9 cellular contexts compared by ENCODE assay signal in the genomic region with DNA sequence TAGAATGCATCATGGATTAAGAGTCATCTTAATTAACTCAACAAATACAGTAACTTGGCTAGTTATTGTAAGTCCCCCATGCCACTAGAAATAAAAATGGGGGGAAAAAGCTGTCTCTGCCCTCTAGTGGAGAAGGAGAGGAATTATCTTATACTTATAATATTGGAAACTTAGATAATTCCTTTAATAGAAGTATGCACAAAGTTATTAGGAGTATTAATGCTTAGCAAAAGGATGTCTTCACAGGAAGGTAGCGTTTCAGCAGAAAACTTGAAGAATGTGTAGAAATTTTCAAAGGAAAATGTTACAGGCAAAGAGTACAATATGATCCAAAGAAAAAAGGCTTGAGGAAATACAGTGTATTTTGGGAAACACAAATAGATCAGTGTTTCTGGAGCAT. TPM values are rescaled to one million over a fixed set of nuclear protein-coding genes. Genes with fewer than 3 reads are reported as not detected.
DNase-seq lines count a peak whose midpoint lies in the region; ATAC-seq and TF ChIP-seq lines count a peak whose summit lies in the region.
"Had no signal": no experiment of that assay in that cellular context is flagged by ENCODE, and none has a peak within 500 bp of the region (broad histone marks: within the 10 kb centered on the region; RNA-seq: fewer than 3 reads in every experiment).

No MANE protein-coding gene starts in this region.

- no peak overlapping the region for H3K27ac Mint-ChIP-seq in CD4-positive, alpha-beta T cell
- H3K27ac Mint-ChIP-seq in activated CD4-positive, alpha-beta memory T cell treated with anti-CD3 and anti-CD28 coated beads for 36 hours = no peak overlapping the region

- H3K4me1 Mint-ChIP-seq in CD4-positive, alpha-beta T cell (ENCODE audit: low read depth) = no peaks in the 10 kb centered on the region
- H3K4me1 Mint-ChIP-seq in activated CD4-positive, alpha-beta memory T cell treated with anti-CD3 and anti-CD28 coated beads for 36 hours (ENCODE audit: low read depth) = no peaks in the 10 kb centered on the region

- H3K4me3 Mint-ChIP-seq in CD4-positive, alpha-beta T cell = no peak overlapping the region
- no peak overlapping the region for H3K4me3 Mint-ChIP-seq in activated CD4-positive, alpha-beta memory T cell treated with anti-CD3 and anti-CD28 coated beads for 36 hours

- no peak overlapping the region for H3K4me3 ChIP-seq in HL-60 (replicated peaks; ENCODE audit: insufficient read depth, low read length)

- H3K9me3 Mint-ChIP-seq in CD4-positive, alpha-beta T cell = no peaks in the 10 kb centered on the region
- H3K9me3 Mint-ChIP-seq in activated CD4-positive, alpha-beta memory T cell treated with anti-CD3 and anti-CD28 coated beads for 36 hours = no peaks in the 10 kb centered on the region

- H3K27ac ChIP-seq in CD4-positive, alpha-beta T cell (ENCODE audit: low read depth, low read length) = no peak overlapping the region
- H3K27ac ChIP-seq in HL-60 (replicated peaks) = no peak overlapping the region

- TF ChIP-seq CTCF in CD4-positive, alpha-beta T cell (IDR thresholded peaks at IDR 0.05) = peak; percentile 81
- peak; percentile 15 for TF ChIP-seq CTCF in HL-60 (IDR thresholded peaks at IDR 0.05; ENCODE audit: insufficient read depth, low read length)

- no peak for DNase-seq in CD4-positive, alpha-beta T cell
- DNase-seq in HL-60 (ENCODE audit: low read depth in 1 of 2, low spot score in 1 of 2) = no peak
- DNase-seq in SW480 (ENCODE audit: low spot score) = peak; percentile 47
- DNase-seq in iPS-NIHi11 (ENCODE audit: low spot score) = peak; percentile 49
- no peak for DNase-seq in effector CD4-positive, alpha-beta T cell
- no peak for DNase-seq in UCSD-AML1 (lab: John Stamatoyannopoulos, UW; ENCODE audit: unreplicated experiment)
- no peak for DNase-seq in activated CD4-positive, alpha-beta memory T cell treated with anti-CD3 and anti-CD28 coated beads for 36 hours

- H3K27me3 Mint-ChIP-seq in CD4-positive, alpha-beta T cell = peaks cover 6% of the 10 kb centered on the region
- no peaks in the 10 kb centered on the region for H3K27me3 Mint-ChIP-seq in activated CD4-positive, alpha-beta memory T cell treated with anti-CD3 and anti-CD28 coated beads for 36 hours

- POLR2A ChIA-PET in CD4-positive, alpha-beta T cell (lab: Charles Lee) = interaction anchor here (2.0 kb wide), 1 partner anchor 33 kb away, joined by 5 read pairs; no protein-coding TSS in a partner anchor
- POLR2A ChIA-PET in activated CD4-positive, alpha-beta memory T cell treated with anti-CD3 and anti-CD28 coated beads for 36 hours (lab: Charles Lee) = no interaction called here

- no peaks in the 10 kb centered on the region for H3K27me3 ChIP-seq in CD4-positive, alpha-beta T cell (ENCODE audit: control insufficient read depth, insufficient read depth, low read length)
- no peaks in the 10 kb centered on the region for H3K27me3 ChIP-seq in HL-60 (ENCODE audit: insufficient read depth, poor library complexity, severe bottlenecking)

- CTCF ChIA-PET in CD4-positive, alpha-beta T cell (lab: Charles Lee) = interaction anchor here (1.0 to 1.7 kb wide), 3 partner anchors 20 to 68 kb away, joined by 3 to 4 read pairs (median 3); partner anchors contain the start of gene OR5AU1
- CTCF ChIA-PET in activated CD4-positive, alpha-beta memory T cell treated with anti-CD3 and anti-CD28 coated beads for 36 hours (lab: Charles Lee) = interaction anchor here (0.7 to 3.3 kb wide), 10 partner anchors 8 to 121 kb away, joined by 3 to 20 read pairs (median 4); no protein-coding TSS in a partner anchor

- H3K9me3 ChIP-seq in CD4-positive, alpha-beta T cell (ENCODE audit: control insufficient read depth, low read length) = no peaks in the 10 kb centered on the region

- intact Hi-C loops in CD4-positive, alpha-beta T cell (cut with DNase I, micrococcal nuclease) = no loop called here
- intact Hi-C loops in activated CD4-positive, alpha-beta memory T cell treated with anti-CD3 and anti-CD28 coated beads for 36 hours (cut with micrococcal nuclease) = loop anchor here (1.0 kb wide), 1 partner anchor 122 kb away; no protein-coding TSS in a partner anchor

- H3K36me3 Mint-ChIP-seq in CD4-positive, alpha-beta T cell (ENCODE audit: low read depth) = no peaks in the 10 kb centered on the region
- no peaks in the 10 kb centered on the region for H3K36me3 Mint-ChIP-seq in activated CD4-positive, alpha-beta memory T cell treated with anti-CD3 and anti-CD28 coated beads for 36 hours

- no peak for ATAC-seq in CD4-positive, alpha-beta T cell (ENCODE audit: poor library complexity)
- no peak for ATAC-seq in HG03039 (IDR thresholded peaks at IDR 0.05; ENCODE audit: unreplicated experiment)

RNA-seq across cellular contexts. Expression of gene OR5AU1, which starts 19.8 kb away (rescaled TPM):
- total RNA-seq in CD4-positive, alpha-beta T cell = not detected
- not detected for total RNA-seq in activated CD4-positive, alpha-beta memory T cell treated with anti-CD3 and anti-CD28 coated beads for 36 hours
- total RNA-seq: HT1080 had no signal

RNA-seq across cellular contexts. Expression of gene TMEM253, which starts 35.2 kb away (rescaled TPM):
- total RNA-seq in CD4-positive, alpha-beta T cell = not detected
- not detected for total RNA-seq in activated CD4-positive, alpha-beta memory T cell treated with anti-CD3 and anti-CD28 coated beads for 36 hours

RNA-seq across cellular contexts. Expression of gene ZNF219, which starts 37.6 kb away (rescaled TPM):
- 10 to 100 TPM; 15.2 to 15.5 TPM for total RNA-seq in CD4-positive, alpha-beta T cell
- 10 to 100 TPM in 1 of 2 experiments, 1 to 10 TPM in 1; 9.9 to 10.7 TPM for total RNA-seq in activated CD4-positive, alpha-beta memory T cell treated with anti-CD3 and anti-CD28 coated beads for 36 hours

Comparison
In these comparisons a context has a peak if more than half of its experiments do, and no peak if none do; other contexts are left out.
1. DNase-seq: peak in SW480 (single experiment) and iPS-NIHi11 (single experiment); none in CD4-positive, alpha-beta T cell (0 of 10), HL-60 (0 of 2), effector CD4-positive, alpha-beta T cell (single experiment), UCSD-AML1 (single experiment) and activated CD4-positive, alpha-beta memory T cell treated with anti-CD3 and anti-CD28 coated beads for 36 hours (single experiment).